Comparison of ENCODE assay signal across 8 cellular contexts in genomic region chr19:10718205-10719196, GRCh38. TPM values are rescaled to one million over a fixed set of nuclear protein-coding genes. Genes with fewer than 3 reads are reported as not detected.
A peak's percentile ranks its signal among the peaks of the same experiment; 100 is the strongest.
DNase-seq lines count a peak whose midpoint lies in the region; ATAC-seq and TF ChIP-seq lines count a peak whose summit lies in the region.

No MANE protein-coding gene starts in this region.

- peak; percentile 5 for ATAC-seq in HG02884 (IDR thresholded peaks at IDR 0.05; ENCODE audit: unreplicated experiment)
- peak; percentile 6; the same call in 1 of the 3 replicates for ATAC-seq in RWPE2 (ENCODE audit: low read depth)
- ATAC-seq in left ventricle myocardium superior = peak; percentile 38

- intact Hi-C loops in left ventricle myocardium superior (cut with micrococcal nuclease) = loop anchor here (10.0 kb wide), 1 partner anchor 146 kb away; no protein-coding TSS in a partner anchor

- H3K27ac ChIP-seq in RWPE2 (ENCODE audit: poor library complexity, severe bottlenecking) (peak overlapping the region; percentile 64), rectal smooth muscle tissue (ENCODE audit: low read depth, low read length) (peak overlapping the region; percentile 78)

- peak overlapping the region; percentile 82 for H3K4me3 ChIP-seq in RWPE2 (ENCODE audit: severe bottlenecking)
- H3K4me3 ChIP-seq in rectal smooth muscle tissue (ENCODE audit: low read length) = peak overlapping the region; percentile 91

- H3K27me3 ChIP-seq in RWPE2 (ENCODE audit: insufficient read depth, poor library complexity, severe bottlenecking) (no peaks in the 10 kb centered on the region), rectal smooth muscle tissue (ENCODE audit: control insufficient read depth, insufficient read depth, low read length) (no peaks in the 10 kb centered on the region)

- peak overlapping the region; percentile 39 for H3K9ac ChIP-seq in rectal smooth muscle tissue (ENCODE audit: low read length)

- DNase-seq in NCI-H1092 treated with DMSO at 0.1 percent for 48 hours (lab: John Stamatoyannopoulos, UW) = peak; percentile 38
- DNase-seq in NCI-H1092 (lab: John Stamatoyannopoulos, UW) = no peak
- no peak for DNase-seq in RWPE2 (ENCODE audit: low spot score)
- peak; percentile 68 for DNase-seq in activated naive CD8-positive, alpha-beta T cell treated with anti-CD3 and anti-CD28 coated beads for 36 hours
- peak; percentile 78 for DNase-seq in left ventricle myocardium superior
- DNase-seq in dedifferentiated amniotic fluid mesenchymal stem cell (ENCODE audit: extremely low spot score) = no peak

- H3K9me3 ChIP-seq in RWPE2 (ENCODE audit: severe bottlenecking) = no peaks in the 10 kb centered on the region

- no peaks in the 10 kb centered on the region for H3K9me3 Mint-ChIP-seq in activated naive CD8-positive, alpha-beta T cell treated with anti-CD3 and anti-CD28 coated beads for 36 hours

- peak overlapping the region; percentile 83 for H3K27ac Mint-ChIP-seq in activated naive CD8-positive, alpha-beta T cell treated with anti-CD3 and anti-CD28 coated beads for 36 hours

- no peaks in the 10 kb centered on the region for H3K27me3 Mint-ChIP-seq in activated naive CD8-positive, alpha-beta T cell treated with anti-CD3 and anti-CD28 coated beads for 36 hours

- H3K4me1 ChIP-seq in RWPE2 (ENCODE audit: insufficient read depth, poor library complexity, severe bottlenecking) = no peaks in the 10 kb centered on the region
- peaks cover 13% of the 10 kb centered on the region for H3K4me1 ChIP-seq in rectal smooth muscle tissue (ENCODE audit: control insufficient read depth, insufficient read depth, low read length)

- TF ChIP-seq CTCF in RWPE2 (IDR thresholded peaks at IDR 0.05; ENCODE audit: poor library complexity, severe bottlenecking) = no peak

- peaks cover 21% of the 10 kb centered on the region for H3K4me1 Mint-ChIP-seq in activated naive CD8-positive, alpha-beta T cell treated with anti-CD3 and anti-CD28 coated beads for 36 hours

- H3K36me3 ChIP-seq in RWPE2 (ENCODE audit: low read depth) = peaks cover 5% of the 10 kb centered on the region; the same call in 1 of the 2 replicates
- no peaks in the 10 kb centered on the region for H3K36me3 ChIP-seq in rectal smooth muscle tissue (ENCODE audit: control insufficient read depth, insufficient read depth, low read length)

- peaks cover 5% of the 10 kb centered on the region for H3K36me3 Mint-ChIP-seq in activated naive CD8-positive, alpha-beta T cell treated with anti-CD3 and anti-CD28 coated beads for 36 hours

- H3K4me3 Mint-ChIP-seq in activated naive CD8-positive, alpha-beta T cell treated with anti-CD3 and anti-CD28 coated beads for 36 hours = peak overlapping the region; percentile 97

RNA-seq across cellular contexts. Expression of gene DNM2, which starts 0.6 kb away (rescaled TPM):
- 100 to 1,000 TPM; 127 to 133 TPM for total RNA-seq in activated naive CD8-positive, alpha-beta T cell treated with anti-CD3 and anti-CD28 coated beads for 36 hours
- total RNA-seq in left ventricle myocardium superior = 201 TPM

RNA-seq across cellular contexts. Expression of gene QTRT1, which starts 17.3 kb away (rescaled TPM):
- 10 to 100 TPM; 66.6 to 71.5 TPM for total RNA-seq in activated naive CD8-positive, alpha-beta T cell treated with anti-CD3 and anti-CD28 coated beads for 36 hours
- 29.1 TPM for total RNA-seq in left ventricle myocardium superior

Comparison
In these comparisons a context has a peak if more than half of its experiments do, and no peak if none do; other contexts are left out.
1. DNase-seq: peak in NCI-H1092 treated with DMSO at 0.1 percent for 48 hours (single experiment), activated naive CD8-positive, alpha-beta T cell treated with anti-CD3 and anti-CD28 coated beads for 36 hours (single experiment) and left ventricle myocardium superior (single experiment); none in NCI-H1092 (single experiment), RWPE2 (single experiment) and dedifferentiated amniotic fluid mesenchymal stem cell (single experiment).
2. Peak in every context shown above with its lines, with median percentiles within 50 percentile points of each other: ATAC-seq.